Comparison of ENCODE assay signal across 4 cellular contexts in genomic region chr11:63963895-63964294, GRCh38.
TF ChIP-seq lines count a peak whose summit lies in the region.

No MANE protein-coding gene starts in this region.

TF ChIP-seq in A549, 52 proteins besides CTCF, POLR2A, EP300 and RAD21:
- TF ChIP-seq ZC3H11A (IDR thresholded peaks at IDR 0.05), result peak; percentile 88
TF ChIP-seq in A549: peak in this region for 1; not testable (repeated sequence) for 51.

TF ChIP-seq in HEK293, 187 proteins besides CTCF, POLR2A, EP300 and RAD21 (continues in another document):
- TF ChIP-seq ZNF404 (tag by site-specific recombination; IDR thresholded peaks at IDR 0.05) (peak; percentile 68; the same call in 1 of the 2 replicates), ZNF558 (tag by site-specific recombination; IDR thresholded peaks at IDR 0.05) (0 out of 2 replicates have a peak, but pooled peaks have one; percentile 51), ZNF654 (tag by site-specific recombination; IDR thresholded peaks at IDR 0.05; ENCODE audit: low read depth) (peak; percentile 18; the same call in 1 of the 2 replicates), ZNF266 (tag by site-specific recombination; IDR thresholded peaks at IDR 0.05; ENCODE audit: low read depth) (peak; percentile 73; the same call in 1 of the 2 replicates), ZNF433 (tag by site-specific recombination; IDR thresholded peaks at IDR 0.05; ENCODE audit: low read depth) (0 out of 2 replicates have a peak, but pooled peaks have one; percentile 44), ZNF140 (tag by site-specific recombination; IDR thresholded peaks at IDR 0.05) (peak; percentile 38; the same call in 1 of the 2 replicates), ZNF394 (tag by site-specific recombination; IDR thresholded peaks at IDR 0.05; ENCODE audit: borderline replicate concordance) (peak; percentile 88), ZNF510 (tag by site-specific recombination; IDR thresholded peaks at IDR 0.05; ENCODE audit: insufficient replicate concordance) (peak; percentile 76), ZNF202 (tag by site-specific recombination; IDR thresholded peaks at IDR 0.05; ENCODE audit: borderline replicate concordance) (peak; percentile 47; the same call in 1 of the 2 replicates), ZNF426 (tag by site-specific recombination; IDR thresholded peaks at IDR 0.05) (peak; percentile 76), ZNF664 (tag by site-specific recombination; IDR thresholded peaks at IDR 0.05) (peak; percentile 62; the same call in 1 of the 2 replicates), REST (tag by site-specific recombination; IDR thresholded peaks at IDR 0.05) (peak; percentile 58)

TF ChIP-seq in WTC11, 78 proteins besides CTCF, POLR2A, EP300 and RAD21:
- TF ChIP-seq HMGA2 (CRISPR knock-in tag; IDR thresholded peaks at IDR 0.05), result peak; percentile 56; the same call in 1 of the 2 replicates

TF ChIP-seq in K562, 482 proteins besides CTCF, POLR2A, EP300 and RAD21:
- peak; percentile 47; the same call in 1 of the 2 replicates for TF ChIP-seq ZBTB33 (CRISPR knock-in tag; IDR thresholded peaks at IDR 0.05)
TF ChIP-seq in K562: peak in this region for 1; not testable (repeated sequence) for 481.
